1 cellular context compared by ENCODE assay signal in the genomic region with DNA sequence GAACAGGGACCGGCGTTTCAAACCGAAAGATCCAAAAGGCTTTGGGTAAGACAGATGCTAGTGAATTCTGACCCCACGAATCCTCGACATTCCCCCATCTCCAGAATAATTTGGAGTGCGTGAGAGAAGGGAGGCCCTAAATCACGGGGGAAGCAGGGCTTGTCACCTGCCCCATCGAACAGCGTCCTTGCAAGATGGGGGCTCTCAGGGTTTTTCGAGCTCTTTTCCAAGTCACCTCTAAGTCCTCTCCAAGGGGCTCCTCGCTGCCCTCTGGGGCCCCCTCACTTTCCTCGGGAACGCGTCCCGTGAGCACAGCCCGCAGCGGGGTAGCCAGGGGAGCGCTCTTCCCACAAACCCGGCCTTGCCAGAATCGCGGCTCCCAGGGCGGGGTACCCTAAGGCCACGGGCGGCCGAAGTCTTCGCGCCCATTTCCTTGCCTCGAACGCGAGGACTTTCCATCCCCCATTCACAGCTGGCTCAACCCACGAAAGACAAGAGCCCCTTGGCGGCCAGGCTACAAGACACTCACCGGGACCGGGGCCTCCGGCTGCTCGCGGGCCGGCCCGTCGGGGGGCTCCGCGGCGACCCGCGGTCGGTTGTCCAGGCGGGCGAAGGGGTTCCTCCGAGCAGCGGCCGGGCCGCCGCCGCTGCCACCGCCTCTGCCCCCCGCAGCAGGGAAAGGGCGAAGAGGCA.
A peak's percentile ranks its signal among the peaks of the same experiment; 100 is the strongest.
TF ChIP-seq lines count a peak whose summit lies in the region.

No MANE protein-coding gene starts in this region.

TF ChIP-seq in K562, 482 proteins besides CTCF, POLR2A, EP300 and RAD21 (continued from another document and continues in another):
- TF ChIP-seq, protein P1, sequence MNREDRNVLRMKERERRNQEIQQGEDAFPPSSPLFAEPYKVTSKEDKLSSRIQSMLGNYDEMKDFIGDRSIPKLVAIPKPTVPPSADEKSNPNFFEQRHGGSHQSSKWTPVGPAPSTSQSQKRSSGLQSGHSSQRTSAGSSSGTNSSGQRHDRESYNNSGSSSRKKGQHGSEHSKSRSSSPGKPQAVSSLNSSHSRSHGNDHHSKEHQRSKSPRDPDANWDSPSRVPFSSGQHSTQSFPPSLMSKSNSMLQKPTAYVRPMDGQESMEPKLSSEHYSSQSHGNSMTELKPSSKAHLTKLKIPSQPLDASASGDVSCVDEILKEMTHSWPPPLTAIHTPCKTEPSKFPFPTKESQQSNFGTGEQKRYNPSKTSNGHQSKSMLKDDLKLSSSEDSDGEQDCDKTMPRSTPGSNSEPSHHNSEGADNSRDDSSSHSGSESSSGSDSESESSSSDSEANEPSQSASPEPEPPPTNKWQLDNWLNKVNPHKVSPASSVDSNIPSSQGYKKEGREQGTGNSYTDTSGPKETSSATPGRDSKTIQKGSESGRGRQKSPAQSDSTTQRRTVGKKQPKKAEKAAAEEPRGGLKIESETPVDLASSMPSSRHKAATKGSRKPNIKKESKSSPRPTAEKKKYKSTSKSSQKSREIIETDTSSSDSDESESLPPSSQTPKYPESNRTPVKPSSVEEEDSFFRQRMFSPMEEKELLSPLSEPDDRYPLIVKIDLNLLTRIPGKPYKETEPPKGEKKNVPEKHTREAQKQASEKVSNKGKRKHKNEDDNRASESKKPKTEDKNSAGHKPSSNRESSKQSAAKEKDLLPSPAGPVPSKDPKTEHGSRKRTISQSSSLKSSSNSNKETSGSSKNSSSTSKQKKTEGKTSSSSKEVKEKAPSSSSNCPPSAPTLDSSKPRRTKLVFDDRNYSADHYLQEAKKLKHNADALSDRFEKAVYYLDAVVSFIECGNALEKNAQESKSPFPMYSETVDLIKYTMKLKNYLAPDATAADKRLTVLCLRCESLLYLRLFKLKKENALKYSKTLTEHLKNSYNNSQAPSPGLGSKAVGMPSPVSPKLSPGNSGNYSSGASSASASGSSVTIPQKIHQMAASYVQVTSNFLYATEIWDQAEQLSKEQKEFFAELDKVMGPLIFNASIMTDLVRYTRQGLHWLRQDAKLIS (CRISPR knock-in tag; IDR thresholded peaks at IDR 0.05): peak; percentile 63; the same call in 1 of the 2 replicates
- TF ChIP-seq SUPT5H (IDR thresholded peaks at IDR 0.05) (no peak), ZNF561 (CRISPR knock-in tag; conservative IDR thresholded peaks at IDR 0.05) (no peak), ZNF431 (CRISPR knock-in tag; IDR thresholded peaks at IDR 0.05) (peak; percentile 49), GTF2F1 (IDR thresholded peaks at IDR 0.05; ENCODE audit: low read depth, low read length) (no peak), ETV1 (tag; conservative IDR thresholded peaks at IDR 0.05; ENCODE audit: low read depth) (no peak), ASH1L (IDR thresholded peaks at IDR 0.05; ENCODE audit: borderline replicate concordance, low read depth, partially characterized antibody) (no peak), ZFP1 (CRISPR knock-in tag; IDR thresholded peaks at IDR 0.05) (no peak), SIN3A (IDR thresholded peaks at IDR 0.05; ENCODE audit: borderline replicate concordance in 2 of 2, control insufficient read depth in 1 of 2, low read depth in 2 of 2, low read length in 2 of 2) (peak in 1 of 2 experiments; percentile 51; a peak in 1 of 4 replicates), ZNF217 (CRISPR knock-in tag; IDR thresholded peaks at IDR 0.05) (no peak), HMG20A (CRISPR knock-in tag; conservative IDR thresholded peaks at IDR 0.05) (no peak), KLF13 (tag; IDR thresholded peaks at IDR 0.05; ENCODE audit: borderline replicate concordance, low read depth) (no peak), NFRKB (IDR thresholded peaks at IDR 0.05; ENCODE audit: low read depth) (no peak), SMARCA4 (IDR thresholded peaks at IDR 0.05) (0 out of 2 replicates have a peak, but pooled peaks have one; percentile 39), CCAR2 (IDR thresholded peaks at IDR 0.05; ENCODE audit: low read depth, low read length) (no peak), ZNF589 (CRISPR knock-in tag; IDR thresholded peaks at IDR 0.05; ENCODE audit: low read depth) (no peak), ZBTB40 (IDR thresholded peaks at IDR 0.05) (peak; percentile 32; the same call in 1 of the 2 replicates), ZBTB40 (CRISPR knock-in tag; IDR thresholded peaks at IDR 0.05) (no peak), HDAC3 (IDR thresholded peaks at IDR 0.05; ENCODE audit: borderline replicate concordance, partially characterized antibody) (no peak), FOSL1 (tag; conservative IDR thresholded peaks at IDR 0.05) (no peak; the same call in 1 of the 2 replicates), GABPB1 (CRISPR knock-in tag; IDR thresholded peaks at IDR 0.05) (no peak; the same call in 1 of the 2 replicates), GABPB2 (CRISPR knock-in tag; conservative IDR thresholded peaks at IDR 0.05) (no peak), GMEB1 (CRISPR knock-in tag; IDR thresholded peaks at IDR 0.05) (no peak), DACH1 (IDR thresholded peaks at IDR 0.05; ENCODE audit: partially characterized antibody) (no peak), DIDO1 (tag; IDR thresholded peaks at IDR 0.05; ENCODE audit: low read depth) (no peak), ZNF583 (CRISPR knock-in tag; IDR thresholded peaks at IDR 0.05) (0 out of 2 replicates have a peak, but pooled peaks have one; percentile 68), RBM22 (IDR thresholded peaks at IDR 0.05; ENCODE audit: low read depth, low read length, poor library complexity, severe bottlenecking) (peak; percentile 94), SP2 (IDR thresholded peaks at IDR 0.05; ENCODE audit: extremely low read depth, low read depth, low read length, poor library complexity, severe bottlenecking) (no peak)
- TF ChIP-seq, protein P2, sequence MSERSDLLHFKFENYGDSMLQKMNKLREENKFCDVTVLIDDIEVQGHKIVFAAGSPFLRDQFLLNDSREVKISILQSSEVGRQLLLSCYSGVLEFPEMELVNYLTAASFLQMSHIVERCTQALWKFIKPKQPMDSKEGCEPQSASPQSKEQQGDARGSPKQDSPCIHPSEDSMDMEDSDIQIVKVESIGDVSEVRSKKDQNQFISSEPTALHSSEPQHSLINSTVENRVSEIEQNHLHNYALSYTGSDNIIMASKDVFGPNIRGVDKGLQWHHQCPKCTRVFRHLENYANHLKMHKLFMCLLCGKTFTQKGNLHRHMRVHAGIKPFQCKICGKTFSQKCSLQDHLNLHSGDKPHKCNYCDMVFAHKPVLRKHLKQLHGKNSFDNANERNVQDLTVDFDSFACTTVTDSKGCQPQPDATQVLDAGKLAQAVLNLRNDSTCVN (CRISPR knock-in tag; IDR thresholded peaks at IDR 0.05): no peak
- TF ChIP-seq, protein P3, sequence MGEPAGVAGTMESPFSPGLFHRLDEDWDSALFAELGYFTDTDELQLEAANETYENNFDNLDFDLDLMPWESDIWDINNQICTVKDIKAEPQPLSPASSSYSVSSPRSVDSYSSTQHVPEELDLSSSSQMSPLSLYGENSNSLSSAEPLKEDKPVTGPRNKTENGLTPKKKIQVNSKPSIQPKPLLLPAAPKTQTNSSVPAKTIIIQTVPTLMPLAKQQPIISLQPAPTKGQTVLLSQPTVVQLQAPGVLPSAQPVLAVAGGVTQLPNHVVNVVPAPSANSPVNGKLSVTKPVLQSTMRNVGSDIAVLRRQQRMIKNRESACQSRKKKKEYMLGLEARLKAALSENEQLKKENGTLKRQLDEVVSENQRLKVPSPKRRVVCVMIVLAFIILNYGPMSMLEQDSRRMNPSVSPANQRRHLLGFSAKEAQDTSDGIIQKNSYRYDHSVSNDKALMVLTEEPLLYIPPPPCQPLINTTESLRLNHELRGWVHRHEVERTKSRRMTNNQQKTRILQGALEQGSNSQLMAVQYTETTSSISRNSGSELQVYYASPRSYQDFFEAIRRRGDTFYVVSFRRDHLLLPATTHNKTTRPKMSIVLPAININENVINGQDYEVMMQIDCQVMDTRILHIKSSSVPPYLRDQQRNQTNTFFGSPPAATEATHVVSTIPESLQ (CRISPR knock-in tag; IDR thresholded peaks at IDR 0.05): peak; percentile 85; the same call in 1 of the 2 replicates
- TF ChIP-seq, protein P4, sequence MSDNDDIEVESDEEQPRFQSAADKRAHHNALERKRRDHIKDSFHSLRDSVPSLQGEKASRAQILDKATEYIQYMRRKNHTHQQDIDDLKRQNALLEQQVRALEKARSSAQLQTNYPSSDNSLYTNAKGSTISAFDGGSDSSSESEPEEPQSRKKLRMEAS (CRISPR knock-in tag; IDR thresholded peaks at IDR 0.05): no peak
- TF ChIP-seq, protein P5, sequence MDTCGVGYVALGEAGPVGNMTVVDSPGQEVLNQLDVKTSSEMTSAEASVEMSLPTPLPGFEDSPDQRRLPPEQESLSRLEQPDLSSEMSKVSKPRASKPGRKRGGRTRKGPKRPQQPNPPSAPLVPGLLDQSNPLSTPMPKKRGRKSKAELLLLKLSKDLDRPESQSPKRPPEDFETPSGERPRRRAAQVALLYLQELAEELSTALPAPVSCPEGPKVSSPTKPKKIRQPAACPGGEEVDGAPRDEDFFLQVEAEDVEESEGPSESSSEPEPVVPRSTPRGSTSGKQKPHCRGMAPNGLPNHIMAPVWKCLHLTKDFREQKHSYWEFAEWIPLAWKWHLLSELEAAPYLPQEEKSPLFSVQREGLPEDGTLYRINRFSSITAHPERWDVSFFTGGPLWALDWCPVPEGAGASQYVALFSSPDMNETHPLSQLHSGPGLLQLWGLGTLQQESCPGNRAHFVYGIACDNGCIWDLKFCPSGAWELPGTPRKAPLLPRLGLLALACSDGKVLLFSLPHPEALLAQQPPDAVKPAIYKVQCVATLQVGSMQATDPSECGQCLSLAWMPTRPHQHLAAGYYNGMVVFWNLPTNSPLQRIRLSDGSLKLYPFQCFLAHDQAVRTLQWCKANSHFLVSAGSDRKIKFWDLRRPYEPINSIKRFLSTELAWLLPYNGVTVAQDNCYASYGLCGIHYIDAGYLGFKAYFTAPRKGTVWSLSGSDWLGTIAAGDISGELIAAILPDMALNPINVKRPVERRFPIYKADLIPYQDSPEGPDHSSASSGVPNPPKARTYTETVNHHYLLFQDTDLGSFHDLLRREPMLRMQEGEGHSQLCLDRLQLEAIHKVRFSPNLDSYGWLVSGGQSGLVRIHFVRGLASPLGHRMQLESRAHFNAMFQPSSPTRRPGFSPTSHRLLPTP (IDR thresholded peaks at IDR 0.05; ENCODE audit: borderline replicate concordance, extremely low read depth, insufficient read length): no peak
